In the genomic region with DNA sequence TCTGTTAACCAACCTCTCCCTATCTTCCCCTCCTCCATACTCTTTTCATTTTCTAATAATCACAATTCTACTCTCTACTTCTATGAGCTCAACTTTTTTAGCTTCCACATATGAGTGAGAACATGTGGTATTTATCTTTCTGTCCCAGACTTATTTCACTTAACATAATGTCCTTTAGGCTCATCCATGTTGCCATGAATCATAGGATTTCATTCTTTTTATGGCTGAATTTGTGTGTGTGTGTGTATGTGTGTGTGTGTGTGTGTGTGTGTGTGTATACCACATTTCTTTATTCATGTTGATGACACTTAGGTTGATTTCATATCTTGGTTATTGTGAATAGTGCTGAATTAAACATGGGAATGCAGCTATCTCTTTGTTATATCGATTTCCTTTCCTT, we compare ENCODE assay signal across 23 cellular contexts. TPM values are rescaled to one million over a fixed set of nuclear protein-coding genes. Genes with fewer than 3 reads are reported as not detected.
DNase-seq lines count a peak whose midpoint lies in the region; ATAC-seq, FAIRE-seq and TF ChIP-seq lines count a peak whose summit lies in the region.
"Had no signal": no experiment of that assay in that cellular context is flagged by ENCODE, and none has a peak within 500 bp of the region (broad histone marks: within the 10 kb centered on the region; RNA-seq: fewer than 3 reads in every experiment).

No MANE protein-coding gene starts in this region.

- 64 to 86% methylated on average over 1 of the region's 1 CpG for WGBS in esophagus squamous epithelium, 2 donors

- peaks cover 9% of the 10 kb centered on the region for H3K36me3 Mint-ChIP-seq in activated CD4-positive, alpha-beta T cell treated with anti-CD3 and anti-CD28 coated beads for 36 hours (ENCODE audit: low read depth)
- no peaks in the 10 kb centered on the region for H3K36me3 Mint-ChIP-seq in natural killer cell

- no peak for ATAC-seq in activated CD4-positive, alpha-beta T cell treated with anti-CD3 and anti-CD28 coated beads for 36 hours
- ATAC-seq in natural killer cell = no peak
- ATAC-seq: activated CD4-positive, CD25-positive, alpha-beta regulatory T cell treated with anti-CD3 and anti-CD28 coated beads, Interleukin-2, amount 50 U/mL, for 24 hours; GM12878; PC-3 had no signal

- H3K27ac Mint-ChIP-seq in activated CD4-positive, alpha-beta T cell treated with anti-CD3 and anti-CD28 coated beads for 36 hours = peak overlapping the region; percentile 14
- peak overlapping the region; percentile 20 to 35 for H3K27ac Mint-ChIP-seq in natural killer cell
- H3K27ac Mint-ChIP-seq: H9; stimulated activated naive CD8-positive, alpha-beta T cell treated with anti-CD3 and anti-CD28 coated beads, Interleukin-15, Interleukin-2, amounts not matched to agents 100 ng/mL and 50 ng/mL, for 24 hours had no signal

- peaks cover 0 to 21% (median 2%) of the 10 kb centered on the region in 3 donors for H3K36me3 ChIP-seq in esophagus squamous epithelium
- H3K36me3 ChIP-seq in SJCRH30 = peaks cover 22% of the 10 kb centered on the region

- intact Hi-C loops in activated CD4-positive, alpha-beta T cell treated with anti-CD3 and anti-CD28 coated beads for 36 hours (cut with DNase I, micrococcal nuclease) = no loop called here
- intact Hi-C loops in natural killer cell (cut with micrococcal nuclease) (no loop called here), esophagus squamous epithelium (cut with DNase I) (no loop called here)

- no peak overlapping the region for H3K27ac ChIP-seq in esophagus squamous epithelium
- H3K27ac ChIP-seq in SJCRH30 = no peak overlapping the region
- H3K27ac ChIP-seq: SJSA1 had no signal

- CTCF ChIA-PET in activated CD4-positive, alpha-beta T cell treated with anti-CD3 and anti-CD28 coated beads for 36 hours (lab: Charles Lee) = interaction anchor here (0.5 to 1.6 kb wide), 2 partner anchors 15 to 255 kb away, joined by 3 to 5 read pairs; no protein-coding TSS in a partner anchor

- H3K4me1 ChIP-seq in esophagus squamous epithelium (peaks cover 0 to 22% (median 0%) of the 10 kb centered on the region in 3 donors), SJCRH30 (no peaks in the 10 kb centered on the region)

- no peak overlapping the region for H3K4me3 Mint-ChIP-seq in activated CD4-positive, alpha-beta T cell treated with anti-CD3 and anti-CD28 coated beads for 36 hours
- H3K4me3 Mint-ChIP-seq in natural killer cell = peak overlapping the region; percentile 38
- H3K4me3 Mint-ChIP-seq: H9; stimulated activated naive CD8-positive, alpha-beta T cell treated with anti-CD3 and anti-CD28 coated beads, Interleukin-15, Interleukin-2, amounts not matched to agents 100 ng/mL and 50 ng/mL, for 24 hours had no signal

- H3K9me3 Mint-ChIP-seq in activated CD4-positive, alpha-beta T cell treated with anti-CD3 and anti-CD28 coated beads for 36 hours (ENCODE audit: low read depth) = no peaks in the 10 kb centered on the region
- no peaks in the 10 kb centered on the region for H3K9me3 Mint-ChIP-seq in natural killer cell
- H3K9me3 Mint-ChIP-seq: H9; immature natural killer cell; stimulated activated naive CD8-positive, alpha-beta T cell treated with anti-CD3 and anti-CD28 coated beads, Interleukin-15, Interleukin-2, amounts not matched to agents 100 ng/mL and 50 ng/mL, for 24 hours had no signal

- H3K4me3 ChIP-seq in esophagus squamous epithelium (no peak overlapping the region), SJCRH30 (no peak overlapping the region)
- H3K4me3 ChIP-seq: GM12878, lung, SJSA1 had no signal

- H3K9me3 ChIP-seq in esophagus squamous epithelium (no peaks in the 10 kb centered on the region), SJCRH30 (replicated peaks) (no peaks in the 10 kb centered on the region)
- H3K9me3 ChIP-seq: SJSA1 had no signal

- in situ Hi-C loops in GM13977 (cut with MboI; ENCODE audit: low pct_unique_long_range_greater_than_20kb, low sequenced_read_pairs, unreplicated experiment) = no loop called here

- POLR2A ChIA-PET in activated CD4-positive, alpha-beta T cell treated with anti-CD3 and anti-CD28 coated beads for 36 hours (lab: Charles Lee) = no interaction called here

- H3K27me3 ChIP-seq in esophagus squamous epithelium (no peaks in the 10 kb centered on the region), SJCRH30 (no peaks in the 10 kb centered on the region)
- H3K27me3 ChIP-seq: SJSA1 had no signal

- H3K4me1 Mint-ChIP-seq in activated CD4-positive, alpha-beta T cell treated with anti-CD3 and anti-CD28 coated beads for 36 hours = peaks cover 14% of the 10 kb centered on the region
- H3K4me1 Mint-ChIP-seq in natural killer cell = peaks cover 18% of the 10 kb centered on the region in 2 donors
- H3K4me1 Mint-ChIP-seq: H9 had no signal

- no peak for DNase-seq in activated CD4-positive, alpha-beta T cell treated with anti-CD3 and anti-CD28 coated beads for 36 hours
- DNase-seq in activated CD4-positive, alpha-beta T cell treated with anti-CD3 and anti-CD28 coated beads, Interleukin-2, amount 50 U/mL, for 48 hours = no peak
- DNase-seq in GM12891 (ENCODE audit: insufficient read length, low spot score) (no peak), amniotic epithelial cell (ENCODE audit: low read depth) (peak; percentile 27), natural killer cell (no peak), GM13977 (ENCODE audit: low spot score) (no peak), esophagus squamous epithelium (lab: John Stamatoyannopoulos, UW) (no peak), SJCRH30 (no peak)
- DNase-seq: 8988T; activated effector memory CD4-positive, alpha-beta T cell treated with anti-CD3 and anti-CD28 coated beads, Interleukin-2, amount 50 U/mL, for 16 hours; C1 segment of cervical spinal cord; H9; immature natural killer cell; MM.1S; NCI-H82; PC-3; stimulated activated CD4-positive, alpha-beta T cell treated with anti-CD3 and anti-CD28 coated beads, Interleukin-2, amount 100 ng/mL, for 24 hours; trophoblast cell had no signal

- H3K27me3 Mint-ChIP-seq in activated CD4-positive, alpha-beta T cell treated with anti-CD3 and anti-CD28 coated beads for 36 hours = no peaks in the 10 kb centered on the region
- no peaks in the 10 kb centered on the region for H3K27me3 Mint-ChIP-seq in natural killer cell (ENCODE audit: low read depth in 2 of 2)
- H3K27me3 Mint-ChIP-seq: stimulated activated naive CD8-positive, alpha-beta T cell treated with anti-CD3 and anti-CD28 coated beads, Interleukin-15, Interleukin-2, amounts not matched to agents 100 ng/mL and 50 ng/mL, for 24 hours had no signal

- no peak for TF ChIP-seq CTCF in natural killer cell (IDR thresholded peaks at IDR 0.05)
- no peak for TF ChIP-seq CTCF in GM13977 (IDR thresholded peaks at IDR 0.05; ENCODE audit: extremely low read depth, insufficient read depth, missing control alignments)
- no peak for TF ChIP-seq CTCF in esophagus squamous epithelium (IDR thresholded peaks at IDR 0.05)

- FAIRE-seq in GM12891 (lab: Jason Lieb, UNC) = peak; percentile 57
- FAIRE-seq: GM12878 had no signal

- TF ChIP-seq POLR2A in GM12891 (IDR thresholded peaks at IDR 0.05; ENCODE audit: low read depth, low read length) = no peak
- TF ChIP-seq POLR2A in esophagus squamous epithelium (IDR thresholded peaks at IDR 0.05) = no peak

TF ChIP-seq in GM12891, 5 proteins besides CTCF, POLR2A, EP300 and RAD21:
- TF ChIP-seq SPI1 (IDR thresholded peaks at IDR 0.05; ENCODE audit: low read depth, low read length) (no peak), POLR2AphosphoS5 (IDR thresholded peaks at IDR 0.05; ENCODE audit: low read depth, low read length) (no peak), POU2F2 (IDR thresholded peaks at IDR 0.05; ENCODE audit: low read depth, low read length) (no peak), PAX5 (IDR thresholded peaks at IDR 0.05; ENCODE audit: insufficient read depth, low read length, severe bottlenecking) (no peak), TAF1 (IDR thresholded peaks at IDR 0.05; ENCODE audit: low read depth, low read length) (no peak)

RNA-seq across cellular contexts. Expression of a gene that starts 37.4 kb away (rescaled TPM):
- 10 to 100 TPM; 10.6 to 11.2 TPM for total RNA-seq in activated CD4-positive, alpha-beta T cell treated with anti-CD3 and anti-CD28 coated beads for 36 hours
- 8.8 TPM for polyA plus RNA-seq in GM12891 (2012; ENCODE audit: low read depth, missing spikeins)
- total RNA-seq in natural killer cell (10 to 100 TPM; 31.6 to 38.1 (median 33.4) TPM), esophagus squamous epithelium (10 to 100 TPM; 30.4 to 63.9 (median 42.4) TPM)
- total RNA-seq in SJCRH30 (2014; rRNA removed; shearing (Covaris generic)) = 64.4 and 70.3 TPM in 2 replicates
